ENCODE assay signal across 24 cellular contexts in genomic region chr5:57466544-57466943, GRCh38. TPM values are rescaled to one million over a fixed set of nuclear protein-coding genes. Genes with fewer than 3 reads are reported as not detected.
DNase-seq lines count a peak whose midpoint lies in the region; ATAC-seq and TF ChIP-seq lines count a peak whose summit lies in the region.
"Had no signal": no experiment of that assay in that cellular context is flagged by ENCODE, and none has a peak within 500 bp of the region (broad histone marks: within the 10 kb centered on the region; RNA-seq: fewer than 3 reads in every experiment).

No MANE protein-coding gene starts in this region.

- no peak overlapping the region for H2BK120ac ChIP-seq in mesenchymal stem cell (ENCODE audit: low read depth, low read length)

- no peaks in the 10 kb centered on the region for H3K9me3 ChIP-seq in mesenchymal stem cell (ENCODE audit: control insufficient read depth, low read length)
- H3K9me3 ChIP-seq: A549, Caco-2 had no signal

- no peak overlapping the region for H4K91ac ChIP-seq in mesenchymal stem cell (ENCODE audit: low read length)

- ATAC-seq in SK-N-SH treated with all-trans-retinoic acid at 6 μM for 48 hours (peak; percentile 71), natural killer cell (no peak)
- ATAC-seq: A549 had no signal

- H4K8ac ChIP-seq in mesenchymal stem cell (ENCODE audit: low read length) = peak overlapping the region; percentile 7

- no peaks in the 10 kb centered on the region for H3K27me3 ChIP-seq in mesenchymal stem cell (ENCODE audit: control insufficient read depth in 1 of 2, insufficient read depth in 1 of 2, low read length in 2 of 2)

- intact Hi-C loops in natural killer cell (cut with micrococcal nuclease) = no loop called here

- no peak overlapping the region for H3K4me3 ChIP-seq in mesenchymal stem cell (ENCODE audit: insufficient read depth in 1 of 2, low read depth in 1 of 2, low read length in 2 of 2)
- H3K4me3 ChIP-seq: A549, GM23248, PC-9 had no signal

- peak overlapping the region; percentile 20 to 71 for H2BK12ac ChIP-seq in mesenchymal stem cell (ENCODE audit: low read length in 2 of 2)

- no peak overlapping the region for H2AK5ac ChIP-seq in mesenchymal stem cell (ENCODE audit: low read length, severe bottlenecking)

- no peak overlapping the region for H2BK5ac ChIP-seq in mesenchymal stem cell (ENCODE audit: low read depth, low read length, poor library complexity, severe bottlenecking)

- no peak overlapping the region for H3K4me3 Mint-ChIP-seq in natural killer cell
- H3K4me3 Mint-ChIP-seq: CD4-positive, alpha-beta memory T cell had no signal

- H3K9me3 Mint-ChIP-seq in natural killer cell = peaks cover 0 to 2% of the 10 kb centered on the region in 2 donors

- no peak overlapping the region for H2BK15ac ChIP-seq in mesenchymal stem cell (ENCODE audit: low read depth, poor library complexity, severe bottlenecking)

- no peak for TF ChIP-seq CTCF in natural killer cell (IDR thresholded peaks at IDR 0.05)

- H3K4me1 ChIP-seq in mesenchymal stem cell (ENCODE audit: control insufficient read depth, insufficient read depth, low read depth, low read length) = no peaks in the 10 kb centered on the region

- H3K27ac ChIP-seq in mesenchymal stem cell (ENCODE audit: low read length, poor library complexity, severe bottlenecking) = no peak overlapping the region
- H3K27ac ChIP-seq: A549, GM23248, HL-60, PC-9, RWPE1 had no signal

- no peaks in the 10 kb centered on the region for H3K4me1 Mint-ChIP-seq in natural killer cell

- WGBS in mesenchymal stem cell = 48% methylated on average over 3 of the region's 3 CpGs

- DNase-seq in M059J (ENCODE audit: low read depth) = peak; percentile 58
- DNase-seq in mesenchymal stem cell = no peak
- DNase-seq in putamen (ENCODE audit: low spot score) = no peak
- DNase-seq in ureter (ENCODE audit: low spot score) = no peak
- no peak for DNase-seq in COR-L47 (lab: John Stamatoyannopoulos, UW)
- no peak for DNase-seq in natural killer cell
- DNase-seq: C1 segment of cervical spinal cord; Caco-2; CD4-positive, alpha-beta memory T cell; GF-D8; GM23248; H7; NCI-H1092; NCI-H1417 treated with DMSO at 0.1 percent for 48 hours; NCI-H187; NCI-H446; NCI-H524 treated with DMSO at 0.1 percent for 48 hours; NCI-H774; PC-9; SHP77 had no signal

- no peak overlapping the region for H3K27ac Mint-ChIP-seq in natural killer cell
- H3K27ac Mint-ChIP-seq: CD4-positive, alpha-beta memory T cell had no signal

- H3K79me1 ChIP-seq in mesenchymal stem cell (replicated peaks; ENCODE audit: low read length, poor library complexity, severe bottlenecking) = no peaks in the 10 kb centered on the region

- H3K18ac ChIP-seq in mesenchymal stem cell (ENCODE audit: low read depth in 1 of 2, low read length in 2 of 2) = peak overlapping the region; percentile 64 to 82

- peaks cover 4 to 6% of the 10 kb centered on the region in 2 donors for H3K27me3 Mint-ChIP-seq in natural killer cell (ENCODE audit: low read depth in 2 of 2)

- H3K23ac ChIP-seq in mesenchymal stem cell (ENCODE audit: low read length in 2 of 2) = peak overlapping the region in 1 of 2 experiments; percentile 72

- no peak overlapping the region for H2AFZ ChIP-seq in mesenchymal stem cell (ENCODE audit: low read depth, low read length)
- H2AFZ ChIP-seq: GM23248, PC-9 had no signal

- H3K36me3 ChIP-seq in mesenchymal stem cell (ENCODE audit: control insufficient read depth in 1 of 2, insufficient read depth in 2 of 2, low read depth in 1 of 2, low read length in 2 of 2) = no peaks in the 10 kb centered on the region

- no peak overlapping the region for H3K14ac ChIP-seq in mesenchymal stem cell (ENCODE audit: low read length in 2 of 2)

- H3K9ac ChIP-seq in mesenchymal stem cell (ENCODE audit: low read length) = no peak overlapping the region
- H3K9ac ChIP-seq: GM23248 had no signal

- H3K4ac ChIP-seq in mesenchymal stem cell (ENCODE audit: low read depth in 1 of 2, low read length in 2 of 2) = peak overlapping the region in 1 of 2 experiments; percentile 73

- no peak overlapping the region for H3K4me2 ChIP-seq in mesenchymal stem cell (ENCODE audit: low read length, poor library complexity, severe bottlenecking)
- H3K4me2 ChIP-seq: A549, PC-9 had no signal

- no peaks in the 10 kb centered on the region for H3K36me3 Mint-ChIP-seq in natural killer cell
- H3K36me3 Mint-ChIP-seq: CD4-positive, alpha-beta memory T cell had no signal

TF ChIP-seq in SK-N-SH treated with all-trans-retinoic acid at 6 μM for 48 hours, 23 proteins besides CTCF, POLR2A, EP300 and RAD21:
- peak; percentile 29; the same call in 1 of the 2 replicates for TF ChIP-seq TSHZ2 (CRISPR knock-in tag; IDR thresholded peaks at IDR 0.05)
- no peak for TF ChIP-seq ZNF565 (CRISPR knock-in tag; conservative IDR thresholded peaks at IDR 0.05; ENCODE audit: low read depth)
TF ChIP-seq in SK-N-SH treated with all-trans-retinoic acid at 6 μM for 48 hours: peak in this region for 1.

RNA-seq across cellular contexts. Expression of gene ACTBL2, which starts 16.1 kb away (rescaled TPM):
- 9.3 and 12.9 TPM in 2 replicates for total RNA-seq in M059J (2014; rRNA removed; shearing (Covaris generic))
- 0.23 TPM for polyA plus RNA-seq in mesenchymal stem cell (2013, experiment 1 of 2)
- 0.16 TPM for polyA plus RNA-seq in mesenchymal stem cell (2013, experiment 2 of 2)
- total RNA-seq in ureter (not detected), natural killer cell (not detected)
- total RNA-seq: Caco-2; CD4-positive, alpha-beta memory T cell; H7 had no signal
- polyA plus RNA-seq: CD4-positive, alpha-beta memory T cell had no signal

Comparison
In these comparisons a context has a peak if more than half of its experiments do, and no peak if none do; other contexts are left out.
1. RNA of gene ACTBL2, which starts 16.1 kb away (total RNA-seq): 9.3 to 12.9 TPM in M059J; not detected in ureter (single experiment) and not detected in natural killer cell; every median in the first group is over 10 times any median in the second.